In the genomic region with DNA sequence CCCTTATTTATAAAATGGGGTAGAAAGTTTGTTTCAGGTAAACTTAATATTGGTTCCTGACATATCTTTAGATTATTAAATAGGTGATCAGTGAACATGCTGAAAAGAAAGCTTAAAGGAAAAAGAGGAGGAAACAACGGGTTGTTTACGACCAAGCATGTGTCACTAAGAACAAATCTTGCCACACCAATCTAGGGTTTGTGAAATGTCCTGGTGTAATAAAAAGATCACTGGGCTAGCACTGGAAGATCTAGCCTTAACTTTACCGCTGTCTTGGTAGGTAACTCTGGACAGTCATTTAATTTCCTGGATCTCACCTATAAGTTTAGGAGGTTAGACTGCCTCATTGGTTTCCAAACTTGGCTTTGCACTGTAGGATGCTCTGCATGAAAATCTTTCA, we compare ENCODE assay signal across 19 cellular contexts. TPM values are rescaled to one million over a fixed set of nuclear protein-coding genes. Genes with fewer than 3 reads are reported as not detected.
DNase-seq lines count a peak whose midpoint lies in the region; ATAC-seq and TF ChIP-seq lines count a peak whose summit lies in the region.
"Had no signal": no experiment of that assay in that cellular context is flagged by ENCODE, and none has a peak within 500 bp of the region (broad histone marks: within the 10 kb centered on the region; RNA-seq: fewer than 3 reads in every experiment).

No MANE protein-coding gene starts in this region.

- H3K9me3 ChIP-seq in breast epithelium, result no peaks in the 10 kb centered on the region
- no peaks in the 10 kb centered on the region for H3K9me3 ChIP-seq in adrenal gland (replicated peaks in 1 of 3)
- H3K9me3 ChIP-seq: Caco-2, SJCRH30 had no signal

- TF ChIP-seq CTCF in MCF 10A (IDR thresholded peaks at IDR 0.05; ENCODE audit: unreplicated experiment), result no peak
- TF ChIP-seq CTCF in breast epithelium (IDR thresholded peaks at IDR 0.05), result no peak
- no peak for TF ChIP-seq CTCF in adrenal gland (IDR thresholded peaks at IDR 0.05)

- no peaks in the 10 kb centered on the region for H3K27me3 ChIP-seq in breast epithelium
- no peaks in the 10 kb centered on the region for H3K27me3 ChIP-seq in adrenal gland
- H3K27me3 ChIP-seq: SJCRH30 had no signal

- peak; percentile 98 for ATAC-seq in left colon
- ATAC-seq in activated naive CD4-positive, alpha-beta T cell treated with anti-CD3 and anti-CD28 coated beads, Interleukin-2, amount 50 U/mL, for 72 hours, result no peak
- ATAC-seq: PC-3 had no signal

- no peak for TF ChIP-seq POLR2A in breast epithelium (IDR thresholded peaks at IDR 0.05)
- no peak for TF ChIP-seq POLR2A in adrenal gland (IDR thresholded peaks at IDR 0.05)

- POLR2A ChIA-PET in MCF 10A (lab: Yijun Ruan, JAX), result interaction anchor here (0.5 to 1.4 kb wide), 4 partner anchors 10 to 128 kb away, joined by 3 read pairs; no protein-coding TSS in a partner anchor

- H3K36me3 Mint-ChIP-seq in MCF 10A (ENCODE audit: insufficient read depth, unreplicated experiment), result peaks cover 35% of the 10 kb centered on the region
- no peaks in the 10 kb centered on the region for H3K36me3 Mint-ChIP-seq in activated naive CD4-positive, alpha-beta T cell treated with anti-CD3 and anti-CD28 coated beads, Interleukin-2, amount 50 U/mL, for 72 hours

- H3K4me1 Mint-ChIP-seq in MCF 10A (ENCODE audit: insufficient read depth, unreplicated experiment), result no peaks in the 10 kb centered on the region

- H3K4me1 ChIP-seq in breast epithelium (no peaks in the 10 kb centered on the region), adrenal gland (replicated peaks in 1 of 2) (peaks cover 13 to 34% of the 10 kb centered on the region in 2 donors)
- H3K4me1 ChIP-seq: Caco-2, SJCRH30 had no signal

- DNase-seq in MCF 10A (ENCODE audit: unreplicated experiment), result no peak
- DNase-seq in breast epithelium (ENCODE audit: low spot score in 2 of 2), result no peak
- DNase-seq in amniotic epithelial cell (ENCODE audit: low read depth), result peak; percentile 29
- DNase-seq in left colon, result no peak
- DNase-seq in adrenal gland, result no peak
- no peak for DNase-seq in activated naive CD4-positive, alpha-beta T cell treated with anti-CD3 and anti-CD28 coated beads, Interleukin-2, amount 50 U/mL, for 72 hours (ENCODE audit: low spot score in 2 of 2)
- DNase-seq in middle frontal gyrus (ENCODE audit: extremely low spot score, low spot score), result no peak
- no peak for DNase-seq in effector CD4-positive, alpha-beta T cell
- DNase-seq: Caco-2; CD4-positive, alpha-beta T cell; NCI-H1048; NCI-H1436; NCI-H1930; NCI-H226; NCI-H524 treated with DMSO at 0.1 percent for 48 hours; PC-3; SJCRH30 had no signal

- 59 to 80% (median 62%) methylated on average over 3 of the region's 3 CpGs for WGBS in adrenal gland, 4 donors

- no peak overlapping the region for H3K4me3 Mint-ChIP-seq in MCF 10A (ENCODE audit: unreplicated experiment)
- H3K4me3 Mint-ChIP-seq: B cell; CD4-positive, alpha-beta T cell had no signal

- H3K27ac ChIP-seq in breast epithelium, result no peak overlapping the region
- peak overlapping the region in 1 of 5 donors; percentile 5 for H3K27ac ChIP-seq in adrenal gland
- H3K27ac ChIP-seq: SJCRH30 had no signal

- H3K4me3 ChIP-seq in breast epithelium, result no peak overlapping the region
- H3K4me3 ChIP-seq in adrenal gland, result no peak overlapping the region
- H3K4me3 ChIP-seq: SJCRH30 had no signal

- no peaks in the 10 kb centered on the region for H3K9me3 Mint-ChIP-seq in MCF 10A (ENCODE audit: unreplicated experiment)
- H3K9me3 Mint-ChIP-seq in activated naive CD4-positive, alpha-beta T cell treated with anti-CD3 and anti-CD28 coated beads, Interleukin-2, amount 50 U/mL, for 72 hours, result no peaks in the 10 kb centered on the region
- H3K9me3 Mint-ChIP-seq: CD4-positive, alpha-beta T cell had no signal

- intact Hi-C loops in MCF 10A (cut with micrococcal nuclease), result no loop called here
- intact Hi-C loops in breast epithelium (cut with DNase I; ENCODE audit: low total_unique reads), result no loop called here
- intact Hi-C loops in left colon (cut with DNase I, micrococcal nuclease), result no loop called here
- intact Hi-C loops in adrenal gland (cut with DNase I), result no loop called here

- CTCF ChIA-PET in MCF 10A (lab: Yijun Ruan, JAX), result interaction anchor here (0.6 to 0.7 kb wide), 2 partner anchors 18 to 248 kb away, joined by 3 read pairs; no protein-coding TSS in a partner anchor

- peak overlapping the region; percentile 63 for H3K27ac Mint-ChIP-seq in MCF 10A (ENCODE audit: low read depth, unreplicated experiment)
- no peak overlapping the region for H3K27ac Mint-ChIP-seq in activated naive CD4-positive, alpha-beta T cell treated with anti-CD3 and anti-CD28 coated beads, Interleukin-2, amount 50 U/mL, for 72 hours
- H3K27ac Mint-ChIP-seq: B cell had no signal

- no TSS peak for BruUV-seq in MCF 10A (replicated peaks; lab: Mats Ljungman, UMichigan)

- H3K36me3 ChIP-seq in breast epithelium, result no peaks in the 10 kb centered on the region
- no peaks in the 10 kb centered on the region for H3K36me3 ChIP-seq in adrenal gland (replicated peaks in 1 of 2)
- H3K36me3 ChIP-seq: SJCRH30 had no signal

- H3K27me3 Mint-ChIP-seq in MCF 10A (ENCODE audit: insufficient read depth, unreplicated experiment), result no peaks in the 10 kb centered on the region
- H3K27me3 Mint-ChIP-seq: B cell; CD4-positive, alpha-beta T cell had no signal

RNA-seq across cellular contexts. Expression of a gene that starts 19.0 kb away (rescaled TPM):
- total RNA-seq in MCF 10A (2022) (63.7 and 80.9 TPM in 2 replicates), breast epithelium (10 to 100 TPM; 32.1 to 56.0 (median 40.8) TPM), left colon (10 to 100 TPM; 58.3 to 67.6 TPM), adrenal gland (10 to 100 TPM; 16.5 to 59.4 (median 39.1) TPM)
- 10 to 100 TPM; 15.6 to 65.2 (median 20.4) TPM for polyA plus RNA-seq in adrenal gland
- 10 to 100 TPM; 33.5 to 66.0 TPM for total RNA-seq in activated naive CD4-positive, alpha-beta T cell treated with anti-CD3 and anti-CD28 coated beads, Interleukin-2, amount 50 U/mL, for 72 hours

RNA-seq across cellular contexts. Expression of a gene that starts 37.1 kb away (rescaled TPM):
- total RNA-seq in MCF 10A (2022) (65.1 and 73.6 TPM in 2 replicates), breast epithelium (10 to 100 TPM; 24.3 to 40.1 (median 28.5) TPM), left colon (10 to 100 TPM; 24.3 to 30.1 TPM), adrenal gland (10 to 100 TPM; 24.4 to 53.1 (median 33.6) TPM)
- polyA plus RNA-seq in adrenal gland, result 100 to 1,000 TPM in 2 of 3 donors, 10 to 100 TPM in 1; 54.8 to 165 (median 114) TPM
- total RNA-seq in activated naive CD4-positive, alpha-beta T cell treated with anti-CD3 and anti-CD28 coated beads, Interleukin-2, amount 50 U/mL, for 72 hours, result 10 to 100 TPM; 44.4 to 45.9 TPM

RNA-seq across cellular contexts. Expression of a gene that starts 55.1 kb away (rescaled TPM):
- total RNA-seq in MCF 10A (2022) (2.3 and 2.7 TPM in 2 replicates), breast epithelium (100 to 1,000 TPM in 2 of 3 donors, 10 to 100 TPM in 1; 97.2 to 208 (median 114) TPM), left colon (10 to 100 TPM; 19.5 to 38.0 TPM), adrenal gland (100 to 1,000 TPM in 5 of 8 donors, 10 to 100 TPM in 3; 43.4 to 156 (median 113) TPM)
- 100 to 1,000 TPM in 1 of 3 donors, 10 to 100 TPM in 2; 31.6 to 125 (median 38.5) TPM for polyA plus RNA-seq in adrenal gland
- total RNA-seq in activated naive CD4-positive, alpha-beta T cell treated with anti-CD3 and anti-CD28 coated beads, Interleukin-2, amount 50 U/mL, for 72 hours, result 100 to 1,000 TPM; 150 to 490 TPM
- total RNA-seq: Caco-2, H1 had no signal
